10 cellular contexts compared by ENCODE assay signal in the genomic region with DNA sequence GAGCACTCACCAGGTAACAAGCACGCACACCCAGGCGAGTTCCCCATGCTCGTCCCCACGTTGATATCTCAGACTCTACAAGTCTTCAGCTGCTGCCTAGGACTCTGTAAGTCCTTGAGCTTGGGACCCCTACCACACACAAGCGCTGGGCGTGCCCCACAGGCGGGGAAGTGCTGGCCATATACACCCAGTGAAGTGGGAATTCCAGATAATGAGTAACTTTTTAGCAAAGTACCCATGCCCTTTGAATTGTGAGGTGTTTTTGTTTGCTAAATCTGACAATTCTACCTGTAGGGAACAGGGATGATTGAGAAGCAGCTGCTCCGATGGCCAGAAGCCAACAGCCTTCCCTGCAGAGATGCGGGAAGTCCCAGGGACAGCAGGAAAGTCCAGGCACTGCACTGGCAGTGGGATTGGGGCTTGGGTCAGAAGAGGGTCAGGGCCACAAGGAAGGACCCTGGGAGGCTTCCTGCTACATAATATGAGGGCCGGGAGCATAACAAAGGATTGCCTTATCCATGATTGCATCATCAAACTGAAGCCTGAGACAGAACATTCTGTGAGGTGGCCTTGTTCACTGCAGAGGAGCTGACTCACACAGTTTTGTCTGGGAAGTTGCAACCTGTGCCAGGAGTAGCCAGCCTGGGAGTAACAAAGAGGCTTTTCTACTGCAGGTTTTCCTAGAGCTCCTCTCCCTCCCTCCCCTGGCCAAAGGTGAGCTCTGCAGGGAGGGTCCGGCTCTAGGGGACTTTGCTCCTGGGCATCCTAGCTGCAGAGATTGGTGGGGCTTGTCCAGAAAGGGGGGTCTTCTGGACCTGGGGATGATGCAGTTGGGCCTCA. TPM values are rescaled to one million over a fixed set of nuclear protein-coding genes. Genes with fewer than 3 reads are reported as not detected.
A peak's percentile ranks its signal among the peaks of the same experiment; 100 is the strongest.
DNase-seq lines count a peak whose midpoint lies in the region; ATAC-seq, FAIRE-seq and TF ChIP-seq lines count a peak whose summit lies in the region.
"Had no signal": no experiment of that assay in that cellular context is flagged by ENCODE, and none has a peak within 500 bp of the region (broad histone marks: within the 10 kb centered on the region; RNA-seq: fewer than 3 reads in every experiment).

No MANE protein-coding gene starts in this region.

- POLR2A ChIA-PET in HepG2 (lab: Yijun Ruan, JAX): interaction anchor here (0.6 to 15.7 kb wide), 36 partner anchors 11 to 951 kb away, joined by 3 to 638 read pairs (median 5); a partner anchor contains a TSS

- H3K4me2 ChIP-seq in HepG2 (ENCODE audit: low read depth, low read length): peak overlapping the region; percentile 94

- no peaks in the 10 kb centered on the region for H3K9me3 ChIP-seq in HepG2 (ENCODE audit: low read length)

- H3K27me3 Mint-ChIP-seq in type B pancreatic cell: no peaks in the 10 kb centered on the region

- peak; percentile 77 for ATAC-seq in HepG2
- ATAC-seq in GM21825 (IDR thresholded peaks at IDR 0.05; ENCODE audit: unreplicated experiment): no peak
- ATAC-seq in GM18907 (IDR thresholded peaks at IDR 0.05; ENCODE audit: unreplicated experiment): no peak
- ATAC-seq in HG03460 (IDR thresholded peaks at IDR 0.05; ENCODE audit: unreplicated experiment): no peak

- H3K36me3 Mint-ChIP-seq in type B pancreatic cell: no peaks in the 10 kb centered on the region

- peak overlapping the region; percentile 48 for H3K4me3 Mint-ChIP-seq in type B pancreatic cell
- H3K4me3 Mint-ChIP-seq: T-helper 1 cell treated with Interleukin-12 subunit alpha and Interleukin-12 subunit beta and Interleukin-4 antibody, amounts not matched to agents 30 μg/mL and 1 μg/mL, for 36 hours had no signal

- CTCF ChIA-PET in HepG2 (lab: Yijun Ruan, JAX; ENCODE audit: low intra/inter-chr PET ratio, low total read pairs): interaction anchor here (1.0 kb wide), 1 partner anchor 50 kb away, joined by 5 read pairs; no protein-coding TSS in a partner anchor

- peak; percentile 53 to 65 for TF ChIP-seq POLR2A in HepG2 (IDR thresholded peaks at IDR 0.05; ENCODE audit: insufficient read depth in 1 of 2, low read depth in 2 of 2, low read length in 2 of 2)

- peak; percentile 98 for FAIRE-seq in HepG2 (lab: Jason Lieb, UNC)

- no TSS peak for BruUV-seq in HepG2 (replicated peaks; lab: Mats Ljungman, UMichigan)

- TF ChIP-seq CTCF in HepG2 (CRISPR knock-in tag; IDR thresholded peaks at IDR 0.05) (peak; percentile 42), type B pancreatic cell (conservative IDR thresholded peaks at IDR 0.05) (peak; percentile 26)

- no peak overlapping the region for H2AFZ ChIP-seq in HepG2 (ENCODE audit: low read length)

- H3K27ac ChIP-seq in caudate nucleus (ENCODE audit: low read depth, low read length) (peak overlapping the region; percentile 55), HepG2 (ENCODE audit: extremely low read length, insufficient read depth, low read length) (peak overlapping the region; percentile 96)
- H3K27ac ChIP-seq: 22Rv1 had no signal

- peak overlapping the region; percentile 52 to 68 (median 56) for H3K4me3 ChIP-seq in HepG2 (replicated peaks in 1 of 3; ENCODE audit: insufficient read depth in 1 of 3, low read depth in 2 of 3, low read length in 3 of 3)

- DNase-seq in DMS 273 (lab: John Stamatoyannopoulos, UW; ENCODE audit: unreplicated experiment) (peak; percentile 24), DMS 273 treated with DMSO at 0.1 percent for 48 hours (lab: John Stamatoyannopoulos, UW) (no peak), caudate nucleus (lab: John Stamatoyannopoulos, UW) (peak in 47 of 61 donors; percentile 8 to 82 (median 43)), HepG2 (ENCODE audit: low spot score) (peak; percentile 100), type B pancreatic cell (ENCODE audit: extremely low spot score, unreplicated experiment) (no peak)

- no peaks in the 10 kb centered on the region for H3K27me3 ChIP-seq in HepG2 (ENCODE audit: control insufficient read depth in 1 of 2, insufficient read depth in 2 of 2, low read length in 2 of 2)

- no peaks in the 10 kb centered on the region for H3K9me3 Mint-ChIP-seq in type B pancreatic cell
- H3K9me3 Mint-ChIP-seq: T-helper 1 cell treated with Interleukin-12 subunit alpha and Interleukin-12 subunit beta and Interleukin-4 antibody, amounts not matched to agents 30 μg/mL and 1 μg/mL, for 36 hours had no signal

- H3K79me2 ChIP-seq in HepG2 (ENCODE audit: insufficient read depth, low read length): peaks cover 37% of the 10 kb centered on the region

- WGBS in HepG2 (ENCODE audit: low lambda C conversion rate): 0% methylated on average over 9 of the region's 11 CpGs

- peak overlapping the region; percentile 82 for H3K9ac ChIP-seq in HepG2 (ENCODE audit: insufficient read depth, low read depth, low read length)

- no peaks in the 10 kb centered on the region for H4K20me1 ChIP-seq in HepG2 (ENCODE audit: insufficient read depth, low read length)

- in situ Hi-C loops in HepG2 (cut with HindIII; ENCODE audit: extremely low pct_ligation_motif_present, low pct_unique_long_range_greater_than_20kb): no loop called here

- peaks cover 52% of the 10 kb centered on the region for H3K4me1 Mint-ChIP-seq in type B pancreatic cell (ENCODE audit: unreplicated experiment)

- peaks cover 97% of the 10 kb centered on the region for H3K4me1 ChIP-seq in HepG2 (ENCODE audit: insufficient read depth, low read length)

- H3K36me3 ChIP-seq in HepG2 (replicated peaks in 1 of 2; ENCODE audit: control insufficient read depth in 1 of 2, insufficient read depth in 2 of 2, low read length in 2 of 2): no peaks in the 10 kb centered on the region

- TF ChIP-seq RAD21 in HepG2 (CRISPR knock-in tag; IDR thresholded peaks at IDR 0.05): peak; percentile 49

- peak overlapping the region; percentile 84 for H3K27ac Mint-ChIP-seq in type B pancreatic cell
- H3K27ac Mint-ChIP-seq: T-helper 1 cell treated with Interleukin-12 subunit alpha and Interleukin-12 subunit beta and Interleukin-4 antibody, amounts not matched to agents 30 μg/mL and 1 μg/mL, for 36 hours had no signal

- TF ChIP-seq EP300 in HepG2 (IDR thresholded peaks at IDR 0.05; ENCODE audit: low read depth in 2 of 2, low read length in 2 of 2) (peak; percentile 95 to 99), HepG2 (CRISPR knock-in tag; IDR thresholded peaks at IDR 0.05; ENCODE audit: borderline replicate concordance) (peak; percentile 97)

- intact Hi-C loops in HepG2 (cut with micrococcal nuclease; ENCODE audit: unreplicated experiment): loop anchor here (1.0 to 5.0 kb wide), 6 partner anchors 13 to 1462 kb away; a partner anchor contains a TSS

RNA-seq across cellular contexts. Expression of a gene that starts 13.2 kb away (rescaled TPM):
- total RNA-seq in HepG2 (2016; rRNA removed; fragmentation: Illumina TruSeq; extraction: Trizol) (433 and 825 TPM in 2 replicates), type B pancreatic cell (ENCODE audit: low replicate concordance) (3.5 and 7.1 TPM in 2 replicates)
- 141 and 152 TPM in 2 replicates for total RNA-seq in HepG2 (2016; cell fraction: cytosol; rRNA removed; fragmentation: Illumina TruSeq; extraction: Trizol; ENCODE audit: low read depth)
- total RNA-seq in HepG2 (2016; cell fraction: insoluble cytoplasmic fraction; rRNA removed; fragmentation: Illumina TruSeq; extraction: Trizol): 426 and 840 TPM in 2 replicates
- total RNA-seq in HepG2 (2016; cell fraction: membrane; rRNA removed; fragmentation: Illumina TruSeq; extraction: Trizol): 232 and 248 TPM in 2 replicates
- total RNA-seq in HepG2 (2016; cell fraction: nucleus; rRNA removed; fragmentation: Illumina TruSeq; extraction: Trizol): 726 and 813 TPM in 2 replicates
- 2,200 and 3,367 TPM in 2 replicates for polyA plus RNA-seq in HepG2 (2011; rRNA removed)
- polyA plus RNA-seq in HepG2 (2011; cell fraction: cytosol; rRNA removed): 3,577 and 4,656 TPM in 2 replicates
- 1,545 and 2,325 TPM in 2 replicates for polyA plus RNA-seq in HepG2 (2011; cell fraction: nucleus; rRNA removed)
- polyA plus RNA-seq in HepG2 (2012): 306 and 2,041 TPM in 2 replicates
- polyA plus RNA-seq in HepG2 (2016; cell fraction: cytosol; fragmentation: Illumina TruSeq; extraction: Trizol; ENCODE audit: low read depth): 168 and 171 TPM in 2 replicates
- 463 and 467 TPM in 2 replicates for polyA plus RNA-seq in HepG2 (2016; cell fraction: insoluble cytoplasmic fraction; fragmentation: Illumina TruSeq; extraction: Trizol; ENCODE audit: low read depth)
- polyA plus RNA-seq in HepG2 (2016; cell fraction: membrane; fragmentation: Illumina TruSeq; extraction: Trizol; ENCODE audit: low read depth): 216 and 234 TPM in 2 replicates
- 1,122 and 1,162 TPM in 2 replicates for polyA plus RNA-seq in HepG2 (2016; cell fraction: nucleus; fragmentation: Illumina TruSeq; extraction: Trizol; ENCODE audit: insufficient read depth, low read depth)
- polyA minus RNA-seq in HepG2 (2011; rRNA and poly(A)+ RNA removed; ENCODE audit: low replicate concordance): 0.47 and 1,312 TPM in 2 replicates
- polyA minus RNA-seq in HepG2 (2011; cell fraction: cytosol; rRNA and poly(A)+ RNA removed): 680 and 1,323 TPM in 2 replicates
- polyA minus RNA-seq in HepG2 (2011; cell fraction: nucleus; rRNA and poly(A)+ RNA removed): 461 and 851 TPM in 2 replicates

RNA-seq across cellular contexts. Expression of a gene that starts 17.8 kb away (rescaled TPM):
- total RNA-seq in HepG2 (2016; rRNA removed; fragmentation: Illumina TruSeq; extraction: Trizol) (237 and 498 TPM in 2 replicates), type B pancreatic cell (ENCODE audit: low replicate concordance) (4.9 and 7.7 TPM in 2 replicates)
- total RNA-seq in HepG2 (2016; cell fraction: cytosol; rRNA removed; fragmentation: Illumina TruSeq; extraction: Trizol; ENCODE audit: low read depth): 71.6 and 82.2 TPM in 2 replicates
- total RNA-seq in HepG2 (2016; cell fraction: insoluble cytoplasmic fraction; rRNA removed; fragmentation: Illumina TruSeq; extraction: Trizol): 219 and 507 TPM in 2 replicates
- 187 and 205 TPM in 2 replicates for total RNA-seq in HepG2 (2016; cell fraction: membrane; rRNA removed; fragmentation: Illumina TruSeq; extraction: Trizol)
- 372 and 429 TPM in 2 replicates for total RNA-seq in HepG2 (2016; cell fraction: nucleus; rRNA removed; fragmentation: Illumina TruSeq; extraction: Trizol)
- 449 and 569 TPM in 2 replicates for polyA plus RNA-seq in HepG2 (2011; rRNA removed)
- polyA plus RNA-seq in HepG2 (2011; cell fraction: cytosol; rRNA removed): 331 and 435 TPM in 2 replicates
- 165 and 220 TPM in 2 replicates for polyA plus RNA-seq in HepG2 (2011; cell fraction: nucleus; rRNA removed)
- 423 and 569 TPM in 2 replicates for polyA plus RNA-seq in HepG2 (2012)
- 81.2 and 88.3 TPM in 2 replicates for polyA plus RNA-seq in HepG2 (2016; cell fraction: cytosol; fragmentation: Illumina TruSeq; extraction: Trizol; ENCODE audit: low read depth)
- 241 and 254 TPM in 2 replicates for polyA plus RNA-seq in HepG2 (2016; cell fraction: insoluble cytoplasmic fraction; fragmentation: Illumina TruSeq; extraction: Trizol; ENCODE audit: low read depth)
- polyA plus RNA-seq in HepG2 (2016; cell fraction: membrane; fragmentation: Illumina TruSeq; extraction: Trizol; ENCODE audit: low read depth): 159 and 171 TPM in 2 replicates
- 573 and 590 TPM in 2 replicates for polyA plus RNA-seq in HepG2 (2016; cell fraction: nucleus; fragmentation: Illumina TruSeq; extraction: Trizol; ENCODE audit: insufficient read depth, low read depth)
- 0.30 and 414 TPM in 2 replicates for polyA minus RNA-seq in HepG2 (2011; rRNA and poly(A)+ RNA removed; ENCODE audit: low replicate concordance)
- 176 and 231 TPM in 2 replicates for polyA minus RNA-seq in HepG2 (2011; cell fraction: cytosol; rRNA and poly(A)+ RNA removed)
- polyA minus RNA-seq in HepG2 (2011; cell fraction: nucleus; rRNA and poly(A)+ RNA removed): 87.0 and 105 TPM in 2 replicates

RNA-seq across cellular contexts. Expression of a gene that starts 37.8 kb away (rescaled TPM):
- 17.2 and 39.1 TPM in 2 replicates for total RNA-seq in HepG2 (2016; rRNA removed; fragmentation: Illumina TruSeq; extraction: Trizol)
- total RNA-seq in HepG2 (2016; cell fraction: cytosol; rRNA removed; fragmentation: Illumina TruSeq; extraction: Trizol; ENCODE audit: low read depth): 5.1 and 5.2 TPM in 2 replicates
- 18.0 and 38.7 TPM in 2 replicates for total RNA-seq in HepG2 (2016; cell fraction: insoluble cytoplasmic fraction; rRNA removed; fragmentation: Illumina TruSeq; extraction: Trizol)
- 9.0 and 10.8 TPM in 2 replicates for total RNA-seq in HepG2 (2016; cell fraction: membrane; rRNA removed; fragmentation: Illumina TruSeq; extraction: Trizol)
- 31.1 and 34.0 TPM in 2 replicates for total RNA-seq in HepG2 (2016; cell fraction: nucleus; rRNA removed; fragmentation: Illumina TruSeq; extraction: Trizol)
- polyA plus RNA-seq in HepG2 (2011; rRNA removed): 57.8 and 82.7 TPM in 2 replicates
- 51.9 and 68.1 TPM in 2 replicates for polyA plus RNA-seq in HepG2 (2011; cell fraction: cytosol; rRNA removed)
- polyA plus RNA-seq in HepG2 (2011; cell fraction: nucleus; rRNA removed): 26.7 and 38.8 TPM in 2 replicates
- polyA plus RNA-seq in HepG2 (2012): 39.8 and 51.8 TPM in 2 replicates
- polyA plus RNA-seq in HepG2 (2016; cell fraction: cytosol; fragmentation: Illumina TruSeq; extraction: Trizol; ENCODE audit: low read depth): 4.5 and 5.5 TPM in 2 replicates
- 17.2 and 17.4 TPM in 2 replicates for polyA plus RNA-seq in HepG2 (2016; cell fraction: insoluble cytoplasmic fraction; fragmentation: Illumina TruSeq; extraction: Trizol; ENCODE audit: low read depth)
- 7.7 and 8.0 TPM in 2 replicates for polyA plus RNA-seq in HepG2 (2016; cell fraction: membrane; fragmentation: Illumina TruSeq; extraction: Trizol; ENCODE audit: low read depth)
- polyA plus RNA-seq in HepG2 (2016; cell fraction: nucleus; fragmentation: Illumina TruSeq; extraction: Trizol; ENCODE audit: insufficient read depth, low read depth): 48.5 and 50.8 TPM in 2 replicates
- polyA minus RNA-seq in HepG2 (2011; rRNA and poly(A)+ RNA removed; ENCODE audit: low replicate concordance): 48.7 TPM in 1 of 2 replicates, not detected in the other
- polyA minus RNA-seq in HepG2 (2011; cell fraction: cytosol; rRNA and poly(A)+ RNA removed): 12.7 and 23.3 TPM in 2 replicates
- 13.5 and 19.5 TPM in 2 replicates for polyA minus RNA-seq in HepG2 (2011; cell fraction: nucleus; rRNA and poly(A)+ RNA removed)
- 1.4 TPM in 2 replicates for total RNA-seq in type B pancreatic cell (ENCODE audit: low replicate concordance)

Comparison
In these comparisons a context has a peak if more than half of its experiments do, and no peak if none do; other contexts are left out.
1. DNase-seq: peak in DMS 273 (single experiment), caudate nucleus (47 of 61) and HepG2 (single experiment); none in DMS 273 treated with DMSO at 0.1 percent for 48 hours (single experiment) and type B pancreatic cell (single experiment).
2. RNA of a gene that starts 13.2 kb away (total RNA-seq): 141 to 840 TPM in HepG2; 3.5 to 7.1 TPM in type B pancreatic cell; every median in the first group is over 10 times any median in the second.